Comparison of ENCODE assay signal across 1 cellular context in genomic region chr3:51982352-51982837, GRCh38.
A peak's percentile ranks its signal among the peaks of the same experiment; 100 is the strongest.
TF ChIP-seq lines count a peak whose summit lies in the region.

No MANE protein-coding gene starts in this region.

TF ChIP-seq in HepG2, 621 proteins besides CTCF, POLR2A, EP300 and RAD21 (continued from another document):
- TF ChIP-seq, protein P1, sequence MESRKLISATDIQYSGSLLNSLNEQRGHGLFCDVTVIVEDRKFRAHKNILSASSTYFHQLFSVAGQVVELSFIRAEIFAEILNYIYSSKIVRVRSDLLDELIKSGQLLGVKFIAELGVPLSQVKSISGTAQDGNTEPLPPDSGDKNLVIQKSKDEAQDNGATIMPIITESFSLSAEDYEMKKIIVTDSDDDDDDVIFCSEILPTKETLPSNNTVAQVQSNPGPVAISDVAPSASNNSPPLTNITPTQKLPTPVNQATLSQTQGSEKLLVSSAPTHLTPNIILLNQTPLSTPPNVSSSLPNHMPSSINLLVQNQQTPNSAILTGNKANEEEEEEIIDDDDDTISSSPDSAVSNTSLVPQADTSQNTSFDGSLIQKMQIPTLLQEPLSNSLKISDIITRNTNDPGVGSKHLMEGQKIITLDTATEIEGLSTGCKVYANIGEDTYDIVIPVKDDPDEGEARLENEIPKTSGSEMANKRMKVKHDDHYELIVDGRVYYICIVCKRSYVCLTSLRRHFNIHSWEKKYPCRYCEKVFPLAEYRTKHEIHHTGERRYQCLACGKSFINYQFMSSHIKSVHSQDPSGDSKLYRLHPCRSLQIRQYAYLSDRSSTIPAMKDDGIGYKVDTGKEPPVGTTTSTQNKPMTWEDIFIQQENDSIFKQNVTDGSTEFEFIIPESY (CRISPR knock-in tag; IDR thresholded peaks at IDR 0.05) = peak; percentile 85
- peak; percentile 43; the same call in 1 of the 2 replicates for TF ChIP-seq TGIF2 (CRISPR knock-in tag; IDR thresholded peaks at IDR 0.05)
- TF ChIP-seq SMC3 (IDR thresholded peaks at IDR 0.05; ENCODE audit: low read length) = peak; percentile 35; the same call in 1 of the 2 replicates
- TF ChIP-seq ZBTB25 (CRISPR knock-in tag; IDR thresholded peaks at IDR 0.05) = peak; percentile 63; the same call in 1 of the 2 replicates
